Comparison of ENCODE assay signal across 20 cellular contexts in genomic region chr19:27738569-27739193, GRCh38.
DNase-seq lines count a peak whose midpoint lies in the region; ATAC-seq and TF ChIP-seq lines count a peak whose summit lies in the region.
"Had no signal": no experiment of that assay in that cellular context is flagged by ENCODE, and none has a peak within 500 bp of the region (broad histone marks: within the 10 kb centered on the region; RNA-seq: fewer than 3 reads in every experiment).

No MANE protein-coding gene starts in this region.

- TF ChIP-seq CTCF in GM10248 (IDR thresholded peaks at IDR 0.05; ENCODE audit: control extremely low read depth, extremely low read depth, low read depth, missing control alignments): no peak
- TF ChIP-seq CTCF in GM20000 (IDR thresholded peaks at IDR 0.05; ENCODE audit: extremely low read depth, missing control alignments): no peak
- no peak for TF ChIP-seq CTCF in tibial nerve (IDR thresholded peaks at IDR 0.05)

- intact Hi-C loops in cardiac septum (cut with DNase I): no loop called here
- intact Hi-C loops in left cardiac atrium (cut with DNase I): no loop called here

- POLR2A ChIA-PET in GM10248 (lab: Yijun Ruan, JAX): no interaction called here

- peaks cover 0 to 14% (median 0%) of the 10 kb centered on the region in 4 donors for H3K9me3 ChIP-seq in tibial nerve
- H3K9me3 ChIP-seq: SK-N-SH had no signal

- WGBS in tibial nerve, 2 donors: 83 to 84% methylated on average over 7 of the region's 7 CpGs

- no peak for TF ChIP-seq EP300 in tibial nerve (IDR thresholded peaks at IDR 0.05)

- H3K4me1 ChIP-seq in tibial nerve: no peaks in the 10 kb centered on the region
- H3K4me1 ChIP-seq: BLaER1 had no signal

- DNase-seq in cardiac septum (ENCODE audit: low spot score): peak; percentile 5
- no peak for DNase-seq in left cardiac atrium
- peak; percentile 24 for DNase-seq in glomerular visceral epithelial cell (ENCODE audit: extremely low spot score)
- peak; percentile 1 for DNase-seq in mucosa of gallbladder (ENCODE audit: low spot score)
- DNase-seq in GM10248 (ENCODE audit: extremely low spot score): no peak
- DNase-seq in GM20000 (ENCODE audit: low spot score): no peak
- DNase-seq in tibial nerve (ENCODE audit: low spot score in 2 of 2): no peak
- DNase-seq: CD4-positive, CD25-positive, alpha-beta regulatory T cell; Karpas-422; NCI-H2029; NCI-H446; NCI-H526; NCI-H82; NK-92 treated with Interleukin-12 subunit alpha and Interleukin-12 subunit beta, amount 100 ng/mL, for 24 hours; PC-3; SK-N-SH had no signal

- no peak overlapping the region for H3K27ac ChIP-seq in tibial nerve
- H3K27ac ChIP-seq: BLaER1, HL-60 had no signal

- ATAC-seq in left cardiac atrium (no peak), GM19351 (IDR thresholded peaks at IDR 0.05; ENCODE audit: unreplicated experiment) (no peak)
- ATAC-seq: HCT116, PC-3 had no signal

- H3K36me3 ChIP-seq in tibial nerve: no peaks in the 10 kb centered on the region

- H3K27me3 ChIP-seq in tibial nerve: no peaks in the 10 kb centered on the region
- H3K27me3 ChIP-seq: BLaER1 had no signal

- CTCF ChIA-PET in GM10248 (lab: Yijun Ruan, JAX): no interaction called here

- no peak overlapping the region for H3K4me3 ChIP-seq in tibial nerve
- H3K4me3 ChIP-seq: BLaER1 had no signal

- TF ChIP-seq POLR2A in tibial nerve (IDR thresholded peaks at IDR 0.05): no peak

Comparison
In these comparisons a context has a peak if more than half of its experiments do, and no peak if none do; other contexts are left out.
1. DNase-seq: peak in cardiac septum (single experiment), glomerular visceral epithelial cell (single experiment) and mucosa of gallbladder (single experiment); none in left cardiac atrium (single experiment), GM10248 (single experiment), GM20000 (single experiment) and tibial nerve (0 of 2).